8 cellular contexts compared by ENCODE assay signal in genomic region chr18:68721681-68722583, GRCh38. TPM values are rescaled to one million over a fixed set of nuclear protein-coding genes. Genes with fewer than 3 reads are reported as not detected.
DNase-seq lines count a peak whose midpoint lies in the region; ATAC-seq and TF ChIP-seq lines count a peak whose summit lies in the region.

No MANE protein-coding gene starts in this region.

- no peaks in the 10 kb centered on the region for H3K36me3 ChIP-seq in ACC112 (ENCODE audit: insufficient read depth, low read length)
- no peaks in the 10 kb centered on the region for H3K36me3 ChIP-seq in brain microvascular endothelial cell (replicated peaks)

- H3K27me3 Mint-ChIP-seq in activated naive CD8-positive, alpha-beta T cell treated with anti-CD3 and anti-CD28 coated beads, Interleukin-2, amount 50 U/mL, for 24 hours: no peaks in the 10 kb centered on the region
- H3K27me3 Mint-ChIP-seq in natural killer cell (ENCODE audit: low read depth in 2 of 2): no peaks in the 10 kb centered on the region

- H3K27ac Mint-ChIP-seq in activated naive CD8-positive, alpha-beta T cell treated with anti-CD3 and anti-CD28 coated beads, Interleukin-2, amount 50 U/mL, for 24 hours: peak overlapping the region; percentile 49
- peak overlapping the region; percentile 88 to 96 for H3K27ac Mint-ChIP-seq in natural killer cell

- peaks cover 2% of the 10 kb centered on the region for H3K36me3 Mint-ChIP-seq in activated naive CD8-positive, alpha-beta T cell treated with anti-CD3 and anti-CD28 coated beads, Interleukin-2, amount 50 U/mL, for 24 hours (ENCODE audit: low read depth)
- H3K36me3 Mint-ChIP-seq in natural killer cell: no peaks in the 10 kb centered on the region

- H3K27ac ChIP-seq in ACC112 (ENCODE audit: low read depth, low read length) (peak overlapping the region; percentile 40), brain microvascular endothelial cell (no peak overlapping the region)

- in situ Hi-C loops in brain microvascular endothelial cell (cut with HindIII; ENCODE audit: low pct_ligation_motif_present, low sequenced_read_pairs): no loop called here

- ATAC-seq in GM19035 (IDR thresholded peaks at IDR 0.05; ENCODE audit: unreplicated experiment) (peak; percentile 84), HG03196 (IDR thresholded peaks at IDR 0.05; ENCODE audit: unreplicated experiment) (peak; percentile 80), natural killer cell (peak; percentile 70 to 85 (median 81))
- peak; percentile 72 for ATAC-seq in activated naive CD8-positive, alpha-beta T cell treated with anti-CD3 and anti-CD28 coated beads, Interleukin-2, amount 50 U/mL, for 24 hours

- H3K4me3 ChIP-seq in ACC112 (ENCODE audit: low read depth, low read length): peak overlapping the region; percentile 79
- no peak overlapping the region for H3K4me3 ChIP-seq in brain microvascular endothelial cell (ENCODE audit: low read depth, low read length)

- DNase-seq in activated naive CD8-positive, alpha-beta T cell treated with anti-CD3 and anti-CD28 coated beads, Interleukin-2, amount 50 U/mL, for 24 hours: no peak
- DNase-seq in natural killer cell (no peak), anterior cingulate cortex (lab: John Stamatoyannopoulos, UW) (no peak), mesenteric fat pad (ENCODE audit: low spot score) (no peak), brain microvascular endothelial cell (no peak)

- peaks cover 7% of the 10 kb centered on the region for H3K4me1 ChIP-seq in ACC112 (ENCODE audit: control insufficient read depth, insufficient read depth, low read length, unreplicated experiment)

- H3K79me2 ChIP-seq in ACC112 (ENCODE audit: control insufficient read depth, insufficient read depth, low read length, unreplicated experiment): no peaks in the 10 kb centered on the region

- TF ChIP-seq CTCF in natural killer cell (IDR thresholded peaks at IDR 0.05): no peak
- no peak for TF ChIP-seq CTCF in brain microvascular endothelial cell (IDR thresholded peaks at IDR 0.05; ENCODE audit: low read depth, low read length, missing control alignments)

- peaks cover 24% of the 10 kb centered on the region for H3K4me1 Mint-ChIP-seq in activated naive CD8-positive, alpha-beta T cell treated with anti-CD3 and anti-CD28 coated beads, Interleukin-2, amount 50 U/mL, for 24 hours
- H3K4me1 Mint-ChIP-seq in natural killer cell: peaks cover 22 to 31% of the 10 kb centered on the region in 2 donors

- peak overlapping the region; percentile 97 for H2AFZ ChIP-seq in ACC112 (ENCODE audit: low read length, unreplicated experiment)

- H3K4me3 Mint-ChIP-seq in activated naive CD8-positive, alpha-beta T cell treated with anti-CD3 and anti-CD28 coated beads, Interleukin-2, amount 50 U/mL, for 24 hours: peak overlapping the region; percentile 75
- H3K4me3 Mint-ChIP-seq in natural killer cell: peak overlapping the region; percentile 91

- intact Hi-C loops in natural killer cell (cut with micrococcal nuclease): no loop called here

- H3K27me3 ChIP-seq in ACC112 (ENCODE audit: insufficient read depth, low read length) (no peaks in the 10 kb centered on the region), brain microvascular endothelial cell (replicated peaks) (no peaks in the 10 kb centered on the region)

- no peaks in the 10 kb centered on the region for H3K9me3 Mint-ChIP-seq in activated naive CD8-positive, alpha-beta T cell treated with anti-CD3 and anti-CD28 coated beads, Interleukin-2, amount 50 U/mL, for 24 hours
- H3K9me3 Mint-ChIP-seq in natural killer cell: no peaks in the 10 kb centered on the region

RNA-seq across cellular contexts. Expression of gene TMX3, which starts 7.0 kb away (rescaled TPM):
- total RNA-seq in natural killer cell (10 to 100 TPM; 60.2 to 63.9 (median 62.0) TPM), mesenteric fat pad (44.5 TPM)
